ENCODE assay signal across 9 cellular contexts in genomic region chr17:36937961-36938565, GRCh38. TPM values are rescaled to one million over a fixed set of nuclear protein-coding genes. Genes with fewer than 3 reads are reported as not detected.
DNase-seq lines count a peak whose midpoint lies in the region; ATAC-seq lines count a peak whose summit lies in the region.
"Had no signal": no experiment of that assay in that cellular context is flagged by ENCODE, and none has a peak within 500 bp of the region (broad histone marks: within the 10 kb centered on the region; RNA-seq: fewer than 3 reads in every experiment).

No MANE protein-coding gene starts in this region.

- H2BK5ac ChIP-seq in mesendoderm (ENCODE audit: low read length) = peak overlapping the region; percentile 3

- no peak overlapping the region for H2BK120ac ChIP-seq in mesendoderm (ENCODE audit: low read depth, low read length)

- no CpG with 5 or more reads among the region's 35 CpGs for WGBS in mesendoderm (ENCODE audit: extremely low coverage, insufficient coverage, low lambda C conversion rate)

- H3K23ac ChIP-seq in mesendoderm (ENCODE audit: low read length) = no peak overlapping the region

- H3K56ac ChIP-seq in mesendoderm (ENCODE audit: low read length) = peak overlapping the region; percentile 98

- H4K5ac ChIP-seq in mesendoderm (ENCODE audit: low read length) = no peak overlapping the region

- H3K27ac ChIP-seq in HUES6 (ENCODE audit: low read depth, low read length) (no peak overlapping the region), mesendoderm (ENCODE audit: low read depth, low read length) (no peak overlapping the region)

- peaks cover 82% of the 10 kb centered on the region for H3K79me2 ChIP-seq in mesendoderm (ENCODE audit: control insufficient read depth, insufficient read depth, low read length)

- H3K27me3 ChIP-seq in HUES6 (ENCODE audit: control insufficient read depth, insufficient read depth, low read length) = peaks cover 100% of the 10 kb centered on the region
- peaks cover 36% of the 10 kb centered on the region for H3K27me3 ChIP-seq in mesendoderm (ENCODE audit: insufficient read depth, low read length, poor library complexity)

- H3K79me1 ChIP-seq in mesendoderm (ENCODE audit: low read length) = peaks cover 11% of the 10 kb centered on the region

- no peak overlapping the region for H4K8ac ChIP-seq in mesendoderm (ENCODE audit: low read depth, low read length)

- H3K4me2 ChIP-seq in mesendoderm (ENCODE audit: low read length) = peak overlapping the region; percentile 51

- peak; percentile 13 for DNase-seq in COLO668 (lab: John Stamatoyannopoulos, UW; ENCODE audit: unreplicated experiment)
- DNase-seq in astrocyte of the hippocampus (ENCODE audit: low read depth, low spot score) = peak; percentile 45
- DNase-seq in mesendoderm = peak; percentile 70
- no peak for DNase-seq in NCI-H2196 (lab: John Stamatoyannopoulos, UW; ENCODE audit: unreplicated experiment)
- DNase-seq in AML-193 (lab: John Stamatoyannopoulos, UW) = no peak
- DNase-seq in posterior cingulate gyrus = no peak
- DNase-seq: NCI-H2081 had no signal

- no peak overlapping the region for H2AK5ac ChIP-seq in mesendoderm (ENCODE audit: low read length)

- H3K4me1 ChIP-seq in HUES6 (ENCODE audit: control insufficient read depth, insufficient read depth, low read length) (peaks cover 71% of the 10 kb centered on the region), mesendoderm (ENCODE audit: control insufficient read depth, low read depth, low read length) (peaks cover 6% of the 10 kb centered on the region)

- no peak for ATAC-seq in GM18907 (IDR thresholded peaks at IDR 0.05; ENCODE audit: unreplicated experiment)

- H3K9me3 ChIP-seq in HUES6 (ENCODE audit: control insufficient read depth, insufficient read depth, low read depth, low read length) = no peaks in the 10 kb centered on the region

- H3K4ac ChIP-seq in mesendoderm (ENCODE audit: low read depth, low read length) = no peak overlapping the region

- H2BK15ac ChIP-seq in mesendoderm (replicated peaks; ENCODE audit: low read depth) = no peak overlapping the region

- intact Hi-C loops in posterior cingulate gyrus (cut with DNase I) = no loop called here

- H3K18ac ChIP-seq in mesendoderm (ENCODE audit: low read length) = peak overlapping the region; percentile 35

- H3K36me3 ChIP-seq in HUES6 (ENCODE audit: control insufficient read depth, insufficient read depth, low read length) = no peaks in the 10 kb centered on the region
- peaks cover 23% of the 10 kb centered on the region for H3K36me3 ChIP-seq in mesendoderm (ENCODE audit: control insufficient read depth, insufficient read depth, low read length)

- H3K4me3 ChIP-seq in HUES6 (ENCODE audit: low read depth, low read length) = peak overlapping the region; percentile 67
- H3K4me3 ChIP-seq in mesendoderm (ENCODE audit: low read length) = peak overlapping the region; percentile 84

- H3K9ac ChIP-seq in HUES6 (ENCODE audit: low read length) (peak overlapping the region; percentile 28), mesendoderm (ENCODE audit: low read length) (peak overlapping the region; percentile 99)

RNA-seq across cellular contexts. Expression of gene LHX1, which starts 0.8 kb away (rescaled TPM):
- polyA plus RNA-seq in mesendoderm (2013, experiment 1 of 2) = 20.5 TPM
- polyA plus RNA-seq in mesendoderm (2013, experiment 2 of 2) = 18.4 TPM

RNA-seq across cellular contexts. Expression of gene AATF, which starts 10.7 kb away (rescaled TPM):
- 118 TPM for polyA plus RNA-seq in mesendoderm (2013, experiment 1 of 2)
- polyA plus RNA-seq in mesendoderm (2013, experiment 2 of 2) = 114 TPM

Comparison
In these comparisons a context has a peak if more than half of its experiments do, and no peak if none do; other contexts are left out.
1. DNase-seq: peak in COLO668 (single experiment), astrocyte of the hippocampus (single experiment) and mesendoderm (single experiment); none in NCI-H2196 (single experiment), AML-193 (0 of 2) and posterior cingulate gyrus (0 of 10).